8 cellular contexts compared by ENCODE assay signal in the genomic region with DNA sequence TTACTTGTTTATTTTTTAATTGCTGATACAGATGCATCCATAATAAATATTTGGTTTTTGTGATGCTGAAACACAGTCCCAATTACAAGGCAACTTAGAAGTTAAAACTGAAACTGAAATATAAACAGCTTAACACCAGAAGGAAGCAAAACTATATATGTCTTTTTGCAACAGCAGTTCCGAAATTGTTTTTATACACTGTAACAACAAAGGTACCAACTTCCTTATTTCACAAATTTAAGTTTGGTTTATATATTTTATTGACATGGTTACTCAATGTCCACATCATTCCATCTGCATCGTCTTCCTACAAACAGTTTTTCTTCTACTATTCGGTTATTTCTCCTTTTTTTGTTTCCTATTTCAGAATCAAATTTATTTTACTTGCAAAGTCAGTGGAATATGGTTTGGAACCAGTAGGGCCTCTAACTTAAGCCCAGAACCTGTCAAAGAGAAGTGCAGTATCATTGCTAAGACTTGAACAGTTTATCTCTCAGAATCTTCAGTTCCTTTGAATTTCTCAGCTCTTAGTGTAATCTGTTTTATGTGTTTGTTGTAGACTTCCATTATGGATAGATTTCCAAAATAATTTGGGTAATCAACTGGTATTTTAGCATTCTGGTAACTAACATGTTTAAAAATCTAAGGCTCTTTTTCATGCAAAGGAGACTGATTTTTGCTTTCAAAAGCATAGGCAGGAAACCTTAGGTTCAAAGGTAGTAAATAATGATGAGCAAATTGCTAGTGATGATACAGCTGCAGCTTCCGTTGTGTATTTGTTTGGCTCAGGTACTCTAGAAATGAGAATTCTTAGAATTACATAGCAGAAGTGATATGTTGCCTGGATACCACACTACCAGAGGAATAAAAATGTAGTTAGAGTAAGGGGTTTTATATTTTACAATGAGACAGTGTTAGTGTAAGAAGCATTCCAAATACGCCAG. TPM values are rescaled to one million over a fixed set of nuclear protein-coding genes. Genes with fewer than 3 reads are reported as not detected.
DNase-seq lines count a peak whose midpoint lies in the region; ATAC-seq and TF ChIP-seq lines count a peak whose summit lies in the region.

No MANE protein-coding gene starts in this region.

- peak overlapping the region; percentile 8 to 26 (median 14) for H3K4me3 ChIP-seq in Peyer's patch

- ATAC-seq in HG02938 (IDR thresholded peaks at IDR 0.05; ENCODE audit: unreplicated experiment) (peak; percentile 82), naive B cell (ENCODE audit: low read depth in 2 of 2) (peak; percentile 85 to 88)

- no peaks in the 10 kb centered on the region for H3K36me3 ChIP-seq in Peyer's patch

- H3K27ac ChIP-seq in Peyer's patch, result peak overlapping the region; percentile 69 to 78 (median 74)

- TF ChIP-seq CTCF in Peyer's patch (IDR thresholded peaks at IDR 0.05), result no peak

- H3K9me3 Mint-ChIP-seq in activated CD4-positive, alpha-beta T cell treated with anti-CD3 and anti-CD28 coated beads, Interleukin-2, amount 10 ng/mL, durations not matched to agents 24 days and 14 days, result no peaks in the 10 kb centered on the region
- no peaks in the 10 kb centered on the region for H3K9me3 Mint-ChIP-seq in naive B cell

- TF ChIP-seq POLR2A in Peyer's patch (IDR thresholded peaks at IDR 0.05), result no peak

- peaks cover 12% of the 10 kb centered on the region for H3K36me3 Mint-ChIP-seq in activated CD4-positive, alpha-beta T cell treated with anti-CD3 and anti-CD28 coated beads, Interleukin-2, amount 10 ng/mL, durations not matched to agents 24 days and 14 days (ENCODE audit: low read depth)
- peaks cover 0 to 6% of the 10 kb centered on the region in 2 donors for H3K36me3 Mint-ChIP-seq in naive B cell

- H3K4me3 Mint-ChIP-seq in activated CD4-positive, alpha-beta T cell treated with anti-CD3 and anti-CD28 coated beads, Interleukin-2, amount 10 ng/mL, durations not matched to agents 24 days and 14 days, result peak overlapping the region; percentile 90
- peak overlapping the region; percentile 76 to 91 (median 88) for H3K4me3 Mint-ChIP-seq in naive B cell

- peaks cover 0 to 9% (median 5%) of the 10 kb centered on the region in 4 donors for H3K4me1 ChIP-seq in Peyer's patch

- H3K27me3 Mint-ChIP-seq in activated CD4-positive, alpha-beta T cell treated with anti-CD3 and anti-CD28 coated beads, Interleukin-2, amount 10 ng/mL, durations not matched to agents 24 days and 14 days, result no peaks in the 10 kb centered on the region
- H3K27me3 Mint-ChIP-seq in naive B cell, result no peaks in the 10 kb centered on the region

- H3K27ac Mint-ChIP-seq in activated CD4-positive, alpha-beta T cell treated with anti-CD3 and anti-CD28 coated beads, Interleukin-2, amount 10 ng/mL, durations not matched to agents 24 days and 14 days, result peak overlapping the region; percentile 99
- peak overlapping the region; percentile 81 to 94 (median 87) for H3K27ac Mint-ChIP-seq in naive B cell

- peak; percentile 83 for DNase-seq in activated CD4-positive, alpha-beta T cell treated with anti-CD3 and anti-CD28 coated beads, Interleukin-2, amount 10 ng/mL, durations not matched to agents 24 days and 14 days
- DNase-seq in activated CD4-positive, alpha-beta T cell treated with anti-CD3 and anti-CD28 coated beads for 4 hours, result no peak
- DNase-seq in Peyer's patch, result peak in 1 of 3 donors; percentile 13
- DNase-seq in naive B cell, result peak; percentile 46
- no peak for DNase-seq in NCI-H226
- no peak for DNase-seq in cerebellar nuclear complex (lab: John Stamatoyannopoulos, UW)
- no peak for DNase-seq in activated CD8-positive, alpha-beta memory T cell treated with anti-CD3 and anti-CD28 coated beads for 24 hours

- no peaks in the 10 kb centered on the region for H3K9me3 ChIP-seq in Peyer's patch

- intact Hi-C loops in activated CD4-positive, alpha-beta T cell treated with anti-CD3 and anti-CD28 coated beads, Interleukin-2, amount 10 ng/mL, durations not matched to agents 24 days and 14 days (cut with micrococcal nuclease), result loop anchor here (1.0 to 2.0 kb wide), 3 partner anchors 8 to 33 kb away; partner anchors contain the start of gene HSPA8

- no peaks in the 10 kb centered on the region for H3K27me3 ChIP-seq in Peyer's patch

- H3K4me1 Mint-ChIP-seq in activated CD4-positive, alpha-beta T cell treated with anti-CD3 and anti-CD28 coated beads, Interleukin-2, amount 10 ng/mL, durations not matched to agents 24 days and 14 days, result peaks cover 54% of the 10 kb centered on the region
- H3K4me1 Mint-ChIP-seq in naive B cell, result peaks cover 24 to 55% (median 25%) of the 10 kb centered on the region in 3 donors

RNA-seq across cellular contexts. Expression of gene HSPA8, which starts 8.2 kb away (rescaled TPM):
- 4,739 and 4,820 TPM in 2 replicates for total RNA-seq in activated CD4-positive, alpha-beta T cell treated with anti-CD3 and anti-CD28 coated beads, Interleukin-2, amount 10 ng/mL, durations not matched to agents 24 days and 14 days
- 1,000 to 10,000 TPM in 1 of 4 donors, 100 to 1,000 TPM in 3; 459 to 1,091 (median 728) TPM for total RNA-seq in Peyer's patch
- 100 to 1,000 TPM; 390 to 727 (median 594) TPM for polyA plus RNA-seq in naive B cell (ENCODE audit: low read depth in 6 of 6)

Comparison
In these comparisons a context has a peak if more than half of its experiments do, and no peak if none do; other contexts are left out.
1. DNase-seq: peak in activated CD4-positive, alpha-beta T cell treated with anti-CD3 and anti-CD28 coated beads, Interleukin-2, amount 10 ng/mL, durations not matched to agents 24 days and 14 days (single experiment) and naive B cell (single experiment); none in activated CD4-positive, alpha-beta T cell treated with anti-CD3 and anti-CD28 coated beads for 4 hours (0 of 2), NCI-H226 (single experiment), cerebellar nuclear complex (0 of 2) and activated CD8-positive, alpha-beta memory T cell treated with anti-CD3 and anti-CD28 coated beads for 24 hours (single experiment).